Comparison of ENCODE assay signal across 3 cellular contexts in genomic region chr11:119139276-119139675, GRCh38. TPM values are rescaled to one million over a fixed set of nuclear protein-coding genes. Genes with fewer than 3 reads are reported as not detected.
"Had no signal": no experiment of that assay in that cellular context is flagged by ENCODE, and none has a peak within 500 bp of the region (broad histone marks: within the 10 kb centered on the region; RNA-seq: fewer than 3 reads in every experiment).

No MANE protein-coding gene starts in this region.

RNA-seq across cellular contexts. Expression of gene ABCG4, which starts 9.6 kb away (rescaled TPM):
- total RNA-seq: M059J, MCF 10A, NCI-H460 had no signal
